Comparison of ENCODE assay signal across 12 cellular contexts in the genomic region with DNA sequence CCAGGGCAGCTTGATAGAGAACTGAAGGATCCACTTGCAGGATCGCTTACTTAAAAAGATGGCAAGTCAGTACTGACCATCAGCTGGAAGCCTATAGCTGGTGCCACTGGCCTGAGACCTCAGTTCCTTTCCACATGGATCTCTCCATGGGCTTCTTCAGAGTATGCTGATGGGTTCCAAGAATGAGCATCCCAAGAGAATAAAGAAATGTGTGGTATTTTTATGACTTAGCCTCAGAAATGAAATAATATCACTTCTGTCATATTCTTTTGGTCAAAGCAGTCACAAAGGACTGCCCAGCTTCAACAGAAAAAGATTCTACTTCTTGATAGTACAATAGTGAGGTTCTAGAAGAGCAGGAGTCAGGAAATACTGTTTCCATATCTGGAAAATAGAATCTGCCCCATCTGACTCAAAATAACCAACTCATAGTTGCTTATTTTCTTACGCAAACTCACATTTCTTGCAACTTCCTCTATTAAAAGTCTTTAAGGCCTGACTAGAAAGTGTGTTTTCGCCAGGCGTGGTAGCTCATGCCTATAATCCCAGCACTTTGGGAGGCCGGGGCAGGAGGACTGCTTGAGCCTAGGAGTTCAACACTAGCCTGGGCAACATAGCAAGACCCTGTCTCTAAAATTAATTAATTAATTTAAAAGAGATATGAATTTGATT.
DNase-seq lines count a peak whose midpoint lies in the region; ATAC-seq, FAIRE-seq and TF ChIP-seq lines count a peak whose summit lies in the region.
"Had no signal": no experiment of that assay in that cellular context is flagged by ENCODE, and none has a peak within 500 bp of the region (broad histone marks: within the 10 kb centered on the region; RNA-seq: fewer than 3 reads in every experiment).

No MANE protein-coding gene starts in this region.

- no peak overlapping the region for H3K9ac ChIP-seq in kidney (ENCODE audit: low read length in 2 of 2)

- H3K27ac ChIP-seq in kidney (ENCODE audit: low read depth in 2 of 2, low read length in 2 of 2) (no peak overlapping the region), esophagus squamous epithelium (peak overlapping the region in 2 of 4 donors; percentile 0 to 56)
- H3K27ac ChIP-seq: cardiac muscle cell had no signal

- H3K27me3 ChIP-seq in esophagus squamous epithelium, result no peaks in the 10 kb centered on the region
- H3K27me3 ChIP-seq: cardiac muscle cell had no signal

- no peaks in the 10 kb centered on the region for H3K36me3 ChIP-seq in kidney (ENCODE audit: control insufficient read depth in 1 of 2, insufficient read depth in 2 of 2, low read length in 2 of 2)
- H3K36me3 ChIP-seq in esophagus squamous epithelium, result no peaks in the 10 kb centered on the region
- H3K36me3 ChIP-seq: cardiac muscle cell had no signal

- no peak for TF ChIP-seq CTCF in NB4 (IDR thresholded peaks at IDR 0.05; ENCODE audit: low read depth, low read length)
- TF ChIP-seq CTCF in nephron (IDR thresholded peaks at IDR 0.05; ENCODE audit: unreplicated experiment in 3 of 3), result no peak
- no peak for TF ChIP-seq CTCF in kidney (IDR thresholded peaks at IDR 0.05; ENCODE audit: borderline replicate concordance, extremely low read depth, insufficient read depth)
- no peak for TF ChIP-seq CTCF in omental fat pad (IDR thresholded peaks at IDR 0.05)
- no peak for TF ChIP-seq CTCF in esophagus squamous epithelium (IDR thresholded peaks at IDR 0.05)

- H3K4me3 ChIP-seq in NB4 (ENCODE audit: low read depth, low read length), result no peak overlapping the region
- no peak overlapping the region for H3K4me3 ChIP-seq in kidney (ENCODE audit: low read length in 2 of 2)
- H3K4me3 ChIP-seq in esophagus squamous epithelium, result no peak overlapping the region
- H3K4me3 ChIP-seq: cardiac muscle cell had no signal

- H3K9me3 ChIP-seq in kidney (ENCODE audit: control insufficient read depth in 1 of 2, low read length in 2 of 2) (no peaks in the 10 kb centered on the region), esophagus squamous epithelium (no peaks in the 10 kb centered on the region)

- no peak overlapping the region for H3K4me3 Mint-ChIP-seq in activated naive CD8-positive, alpha-beta T cell
- no peak overlapping the region for H3K4me3 Mint-ChIP-seq in nephron

- no peaks in the 10 kb centered on the region for H3K9me3 Mint-ChIP-seq in activated naive CD8-positive, alpha-beta T cell (ENCODE audit: low read depth)
- peaks cover 2% of the 10 kb centered on the region for H3K9me3 Mint-ChIP-seq in nephron

- no peaks in the 10 kb centered on the region for H3K27me3 Mint-ChIP-seq in activated naive CD8-positive, alpha-beta T cell
- no peaks in the 10 kb centered on the region for H3K27me3 Mint-ChIP-seq in nephron (ENCODE audit: low read depth)

- H3K4me1 ChIP-seq in kidney (ENCODE audit: control insufficient read depth in 1 of 2, insufficient read depth in 1 of 2, low read depth in 1 of 2, low read length in 2 of 2), result peaks cover 4 to 6% of the 10 kb centered on the region in 2 donors
- H3K4me1 ChIP-seq in esophagus squamous epithelium, result peaks cover 0 to 48% (median 27%) of the 10 kb centered on the region in 3 donors

- FAIRE-seq in kidney (lab: Jason Lieb, UNC), result no peak

- DNase-seq in EH (ENCODE audit: low read depth) (peak; percentile 62), NB4 (ENCODE audit: low read depth) (peak; percentile 87), kidney (no peak), erythroblast (lab: John Stamatoyannopoulos, UW) (no peak), omental fat pad (ENCODE audit: low spot score) (no peak), esophagus squamous epithelium (lab: John Stamatoyannopoulos, UW) (no peak)
- DNase-seq: DMS 273 treated with DMSO at 0.1 percent for 48 hours, nucleus accumbens, SHP77 had no signal

- peak overlapping the region; percentile 71 for H3K27ac Mint-ChIP-seq in activated naive CD8-positive, alpha-beta T cell
- H3K27ac Mint-ChIP-seq in nephron, result peak overlapping the region in 2 of 3 experiments; percentile 17 to 65

- peaks cover 5% of the 10 kb centered on the region for H3K36me3 Mint-ChIP-seq in activated naive CD8-positive, alpha-beta T cell
- H3K36me3 Mint-ChIP-seq in nephron (ENCODE audit: low read depth), result peaks cover 3% of the 10 kb centered on the region

- peaks cover 66% of the 10 kb centered on the region for H3K4me1 Mint-ChIP-seq in activated naive CD8-positive, alpha-beta T cell (ENCODE audit: low read depth)
- H3K4me1 Mint-ChIP-seq in nephron, result peaks cover 3% of the 10 kb centered on the region

- no peak for ATAC-seq in omental fat pad (ENCODE audit: low FRiP score)

- TF ChIP-seq POLR2A in NB4 (IDR thresholded peaks at IDR 0.05; ENCODE audit: extremely low read depth, insufficient read length), result no peak
- TF ChIP-seq POLR2A in erythroblast (IDR thresholded peaks at IDR 0.05; ENCODE audit: low read length), result no peak
- TF ChIP-seq POLR2A in esophagus squamous epithelium (IDR thresholded peaks at IDR 0.05), result no peak

- WGBS in esophagus squamous epithelium, 2 donors, result 80 to 81% methylated on average over 5 of the region's 5 CpGs

- intact Hi-C loops in kidney (cut with DNase I) (no loop called here), esophagus squamous epithelium (cut with DNase I) (no loop called here)

Comparison
In these comparisons a context has a peak if more than half of its experiments do, and no peak if none do; other contexts are left out.
1. DNase-seq: peak in EH (single experiment) and NB4 (single experiment); none in kidney (single experiment), erythroblast (0 of 2), omental fat pad (single experiment) and esophagus squamous epithelium (single experiment).